ENCODE assay signal across 25 cellular contexts in the genomic region with DNA sequence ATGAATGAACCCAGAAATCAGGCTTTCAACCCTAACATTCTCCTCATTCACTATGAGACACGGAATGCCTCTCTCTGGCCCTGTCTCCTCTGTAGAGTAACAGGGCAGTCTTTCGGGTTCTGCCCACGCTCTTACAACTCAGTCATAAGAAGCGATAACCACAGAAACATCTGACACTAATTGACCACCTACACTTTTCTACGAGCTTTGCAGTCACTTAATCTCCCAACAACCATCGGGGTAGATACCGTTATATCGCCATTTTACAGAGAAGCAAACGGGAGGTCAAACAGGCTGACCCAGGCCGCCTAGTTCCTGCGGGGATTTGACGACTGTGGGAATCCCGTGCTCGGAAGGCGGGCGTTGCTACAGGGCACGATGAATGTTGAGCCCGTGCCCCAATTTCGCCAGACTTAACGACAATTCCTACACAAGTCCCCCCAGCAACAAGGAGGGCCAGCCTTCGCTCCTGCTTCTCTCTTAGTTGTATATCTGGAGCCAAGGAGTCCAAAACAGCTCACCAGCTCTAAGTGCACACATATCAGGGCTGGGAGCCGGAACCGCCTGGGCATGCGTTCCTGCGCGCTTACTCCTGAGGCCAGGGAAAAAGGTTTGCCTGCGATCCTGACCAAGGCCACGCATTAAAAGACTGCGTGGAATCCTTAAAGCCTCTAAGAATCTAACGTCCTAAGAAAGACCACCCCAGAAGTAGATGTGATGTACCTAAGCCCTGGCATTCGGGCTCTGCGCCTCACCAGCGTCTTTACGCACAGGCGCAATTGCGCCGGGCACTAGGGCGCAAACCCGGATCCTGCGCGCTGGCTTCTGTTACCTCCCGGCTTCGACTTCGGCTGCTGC. TPM values are rescaled to one million over a fixed set of nuclear protein-coding genes. Genes with fewer than 3 reads are reported as not detected.
DNase-seq lines count a peak whose midpoint lies in the region; FAIRE-seq and TF ChIP-seq lines count a peak whose summit lies in the region.
"Had no signal": no experiment of that assay in that cellular context is flagged by ENCODE, and none has a peak within 500 bp of the region (broad histone marks: within the 10 kb centered on the region; RNA-seq: fewer than 3 reads in every experiment).

No MANE protein-coding gene starts in this region.

- no peak overlapping the region for H2AFZ ChIP-seq in astrocyte (ENCODE audit: low read depth, low read length)
- no peak overlapping the region for H2AFZ ChIP-seq in neural cell (ENCODE audit: low read depth, low read length)

- H3K9ac ChIP-seq in astrocyte (ENCODE audit: low read length) (no peak overlapping the region), neural cell (ENCODE audit: low read length) (no peak overlapping the region), kidney (ENCODE audit: low read length in 2 of 2) (no peak overlapping the region)

- H3K4me1 ChIP-seq in astrocyte (ENCODE audit: insufficient read depth, low read length) (no peaks in the 10 kb centered on the region), kidney (ENCODE audit: control insufficient read depth in 1 of 2, insufficient read depth in 1 of 2, low read depth in 1 of 2, low read length in 2 of 2) (no peaks in the 10 kb centered on the region), testis (no peaks in the 10 kb centered on the region)
- H3K4me1 ChIP-seq: BE2C had no signal

- no peak for TF ChIP-seq RAD21 in neural cell (conservative IDR thresholded peaks at IDR 0.05)

- no peaks in the 10 kb centered on the region for H3K79me2 ChIP-seq in astrocyte (ENCODE audit: insufficient read depth, low read length)
- H3K79me2 ChIP-seq in neural cell (replicated peaks; ENCODE audit: insufficient read depth, low read length), result no peaks in the 10 kb centered on the region

- H3K27ac ChIP-seq in astrocyte (ENCODE audit: low read depth, low read length), result no peak overlapping the region
- no peak overlapping the region for H3K27ac ChIP-seq in neural cell (ENCODE audit: low read length)
- H3K27ac ChIP-seq in kidney (ENCODE audit: low read depth in 2 of 2, low read length in 2 of 2), result no peak overlapping the region
- H3K27ac ChIP-seq in testis, result no peak overlapping the region
- H3K27ac ChIP-seq: RWPE1, thoracic aorta, WERI-Rb-1 had no signal

- WGBS in testis, 2 donors, result 1% methylated on average over 23 to 43 of the region's 44 CpGs

- H3K4me2 ChIP-seq in astrocyte (ENCODE audit: low read length), result no peak overlapping the region
- H3K4me2 ChIP-seq in neural cell (ENCODE audit: low read length), result no peak overlapping the region

- H4K20me1 ChIP-seq in astrocyte (ENCODE audit: insufficient read depth, low read length), result no peaks in the 10 kb centered on the region
- no peaks in the 10 kb centered on the region for H4K20me1 ChIP-seq in neural cell (ENCODE audit: insufficient read depth)

- H3K4me3 ChIP-seq in astrocyte (ENCODE audit: insufficient read depth, low read depth, low read length) (no peak overlapping the region), neural cell (ENCODE audit: low read length) (no peak overlapping the region), kidney (ENCODE audit: low read length in 2 of 2) (no peak overlapping the region), testis (no peak overlapping the region)
- H3K4me3 ChIP-seq: mucosa of descending colon, thoracic aorta had no signal

- H3K9me3 ChIP-seq in astrocyte (ENCODE audit: insufficient read depth, low read depth, low read length) (peaks cover 2% of the 10 kb centered on the region), neural cell (ENCODE audit: low read length) (no peaks in the 10 kb centered on the region), kidney (ENCODE audit: control insufficient read depth in 1 of 2, low read length in 2 of 2) (no peaks in the 10 kb centered on the region), testis (no peaks in the 10 kb centered on the region)
- H3K9me3 ChIP-seq: BE2C, mucosa of descending colon, thoracic aorta had no signal

- no peak overlapping the region for H3K4me3 Mint-ChIP-seq in astrocyte (ENCODE audit: unreplicated experiment)
- H3K4me3 Mint-ChIP-seq: central memory CD8-positive, alpha-beta T cell; immature natural killer cell; nephron progenitor cell; stimulated activated effector memory CD8-positive, alpha-beta T cell treated with anti-CD3 and anti-CD28 coated beads, Interleukin-12 subunit alpha, Interleukin-12 subunit beta, amount 100 ng/mL, for 72 hours had no signal

- H3K4me1 Mint-ChIP-seq in astrocyte (ENCODE audit: low read depth, unreplicated experiment), result no peaks in the 10 kb centered on the region
- H3K4me1 Mint-ChIP-seq: central memory CD8-positive, alpha-beta T cell; immature natural killer cell; stimulated activated effector memory CD8-positive, alpha-beta T cell treated with anti-CD3 and anti-CD28 coated beads, Interleukin-12 subunit alpha, Interleukin-12 subunit beta, amount 100 ng/mL, for 72 hours had no signal

- peak; percentile 26 for DNase-seq in NCI-H748 (lab: John Stamatoyannopoulos, UW; ENCODE audit: unreplicated experiment)
- no peak for DNase-seq in NCI-H748 treated with DMSO at 0.1 percent for 48 hours (lab: John Stamatoyannopoulos, UW)
- peak; percentile 43 for DNase-seq in Daoy (ENCODE audit: low read depth)
- DNase-seq in astrocyte (ENCODE audit: low read depth), result peak; percentile 4
- DNase-seq in kidney, result no peak
- no peak for DNase-seq in testis
- DNase-seq in SIG-M5 treated with dmso at 0.1 percent for 504 hours (lab: John Stamatoyannopoulos, UW; ENCODE audit: unreplicated experiment), result no peak
- DNase-seq: activated naive CD4-positive, alpha-beta T cell treated with Interleukin-2 at 50 U/mL for 16 hours; anterior cingulate cortex; BE2C; immature natural killer cell; mucosa of descending colon; NCI-H524; nephron progenitor cell; posterior cingulate gyrus; stimulated activated CD4-positive, alpha-beta T cell treated with anti-CD3 and anti-CD28 coated beads, Interleukin-1b, Interleukin-23, amount 100 ng/mL, for 48 hours; WERI-Rb-1 had no signal

- H3K27me3 ChIP-seq in astrocyte (ENCODE audit: insufficient read depth, low read length) (peaks cover 82% of the 10 kb centered on the region), neural cell (ENCODE audit: insufficient read depth, low read depth, low read length) (peaks cover 100% of the 10 kb centered on the region), testis (no peaks in the 10 kb centered on the region)

- TF ChIP-seq CTCF in astrocyte (IDR thresholded peaks at IDR 0.05; ENCODE audit: insufficient read depth, low read depth, low read length), result no peak
- no peak for TF ChIP-seq CTCF in neural cell (IDR thresholded peaks at IDR 0.05; ENCODE audit: poor library complexity, severe bottlenecking)
- TF ChIP-seq CTCF in kidney (IDR thresholded peaks at IDR 0.05; ENCODE audit: borderline replicate concordance, extremely low read depth, insufficient read depth), result no peak
- TF ChIP-seq CTCF in testis (IDR thresholded peaks at IDR 0.05), result no peak

- H3F3A ChIP-seq in neural cell (ENCODE audit: insufficient read depth, low read length, poor library complexity, severe bottlenecking), result no peaks in the 10 kb centered on the region

- H3K9me2 ChIP-seq in neural cell (ENCODE audit: insufficient read depth, low read length), result no peaks in the 10 kb centered on the region

- no peak for FAIRE-seq in astrocyte (lab: Jason Lieb, UNC)
- no peak for FAIRE-seq in kidney (lab: Jason Lieb, UNC)

- intact Hi-C loops in kidney (cut with DNase I) (no loop called here), testis (cut with DNase I; ENCODE audit: low total_unique reads) (no loop called here)

- peaks cover 92% of the 10 kb centered on the region for H3K27me3 Mint-ChIP-seq in astrocyte (ENCODE audit: low read depth, unreplicated experiment)

- no peak for TF ChIP-seq POLR2A in testis (IDR thresholded peaks at IDR 0.05)

- peaks cover 14% of the 10 kb centered on the region for H3K9me3 Mint-ChIP-seq in astrocyte (ENCODE audit: unreplicated experiment)
- H3K9me3 Mint-ChIP-seq: central memory CD8-positive, alpha-beta T cell; nephron progenitor cell had no signal

- no peak overlapping the region for H3K27ac Mint-ChIP-seq in astrocyte (ENCODE audit: unreplicated experiment)
- H3K27ac Mint-ChIP-seq: immature natural killer cell; nephron progenitor cell; stimulated activated effector memory CD8-positive, alpha-beta T cell treated with anti-CD3 and anti-CD28 coated beads, Interleukin-12 subunit alpha, Interleukin-12 subunit beta, amount 100 ng/mL, for 72 hours had no signal

- TF ChIP-seq EP300 in neural cell (conservative IDR thresholded peaks at IDR 0.05; ENCODE audit: poor library complexity, severe bottlenecking), result no peak

- H3K36me3 ChIP-seq in astrocyte (ENCODE audit: insufficient read depth, low read length) (no peaks in the 10 kb centered on the region), neural cell (ENCODE audit: insufficient read depth, low read length) (no peaks in the 10 kb centered on the region), kidney (ENCODE audit: control insufficient read depth in 1 of 2, insufficient read depth in 2 of 2, low read length in 2 of 2) (no peaks in the 10 kb centered on the region), testis (ENCODE audit: low read depth, missing control alignments) (no peaks in the 10 kb centered on the region)
- H3K36me3 ChIP-seq: BE2C, thoracic aorta, WERI-Rb-1 had no signal

- no peaks in the 10 kb centered on the region for H3K36me3 Mint-ChIP-seq in astrocyte (ENCODE audit: low read depth, unreplicated experiment)
- H3K36me3 Mint-ChIP-seq: immature natural killer cell had no signal

TF ChIP-seq in neural cell, 6 proteins besides CTCF, POLR2A, EP300 and RAD21 (continues in another document):
- TF ChIP-seq EZH2 (IDR thresholded peaks at IDR 0.05; ENCODE audit: borderline replicate concordance, insufficient read depth, low read length, poor library complexity, severe bottlenecking) (peak; percentile 21), TAF1 (IDR thresholded peaks at IDR 0.05; ENCODE audit: low read depth) (no peak), POLR2AphosphoS5 (IDR thresholded peaks at IDR 0.05) (no peak)

RNA-seq across cellular contexts. Expression of gene TBX5, which starts 38.7 kb away (rescaled TPM):
- 2.9 and 4.5 TPM in 2 replicates for total RNA-seq in Daoy (2014; rRNA removed; shearing (Covaris generic))
- total RNA-seq in astrocyte, result not detected in 2 replicates
- polyA plus RNA-seq in neural cell, result not detected in 2 replicates
- not detected in 2 replicates for polyA minus RNA-seq in neural cell
- total RNA-seq in kidney, result not detected
- polyA plus RNA-seq in kidney (ENCODE audit: insufficient read depth, low read depth, low replicate concordance), result not detected
- total RNA-seq in testis, result under 1 TPM in 1 of 2 donors, not detected in 1; 0.12 TPM
- 0.62 TPM for polyA plus RNA-seq in testis (ENCODE audit: insufficient read depth, low read depth, low replicate concordance)
- total RNA-seq: A172, dermis microvascular lymphatic vessel endothelial cell, liver, mucosa of descending colon had no signal
- polyA plus RNA-seq: immature natural killer cell had no signal

Comparison
In these comparisons a context has a peak if more than half of its experiments do, and no peak if none do; other contexts are left out.
1. DNase-seq: peak in NCI-H748 (single experiment), Daoy (single experiment) and astrocyte (single experiment); none in NCI-H748 treated with DMSO at 0.1 percent for 48 hours (single experiment), kidney (single experiment), testis (single experiment) and SIG-M5 treated with dmso at 0.1 percent for 504 hours (single experiment).